10 cellular contexts compared by ENCODE assay signal in the genomic region with DNA sequence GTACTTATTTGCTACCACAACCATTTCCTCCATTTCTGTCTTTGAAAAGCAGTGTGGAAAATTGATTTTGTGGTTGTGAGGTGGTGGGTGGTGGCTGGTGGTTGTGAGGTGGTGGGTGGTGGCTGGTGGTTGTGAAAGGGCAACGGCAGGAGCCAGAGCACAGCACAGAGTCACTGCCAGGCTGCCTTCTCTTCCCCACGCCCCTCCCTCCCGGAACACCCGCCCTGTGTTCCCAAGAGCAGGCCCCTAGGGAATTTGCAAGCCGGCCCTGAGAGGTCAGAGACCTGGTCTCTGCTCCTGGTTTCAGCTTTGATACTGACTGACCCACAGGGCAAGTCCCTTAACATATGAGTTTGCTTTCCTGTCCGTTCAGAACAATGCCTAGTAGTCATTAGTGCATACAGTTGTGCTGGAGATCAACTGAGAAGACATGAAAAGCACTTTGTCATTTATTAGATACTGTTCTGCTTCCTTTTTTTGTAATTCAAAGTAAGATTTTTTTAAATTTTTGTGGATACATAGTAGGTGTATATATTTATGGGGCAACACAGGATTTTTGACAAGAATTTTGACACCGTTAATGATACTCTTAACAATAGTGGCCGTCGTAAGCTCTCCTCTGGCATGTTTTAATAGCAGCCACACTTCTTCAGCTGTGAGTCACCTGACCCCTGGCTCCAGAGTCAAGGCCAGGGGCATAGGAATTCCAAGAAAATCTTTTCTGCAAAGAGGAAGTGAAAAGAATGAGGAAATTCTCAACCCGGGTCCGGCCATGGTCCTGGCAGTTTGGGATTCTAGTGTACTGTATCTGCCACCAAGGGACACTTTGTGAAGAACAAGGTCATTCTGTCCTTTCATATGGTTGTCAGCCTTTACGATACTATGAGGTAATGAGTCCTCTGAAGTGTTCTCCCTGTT. TPM values are rescaled to one million over a fixed set of nuclear protein-coding genes. Genes with fewer than 3 reads are reported as not detected.
DNase-seq lines count a peak whose midpoint lies in the region; ATAC-seq and TF ChIP-seq lines count a peak whose summit lies in the region.
"Had no signal": no experiment of that assay in that cellular context is flagged by ENCODE, and none has a peak within 500 bp of the region (broad histone marks: within the 10 kb centered on the region; RNA-seq: fewer than 3 reads in every experiment).

No MANE protein-coding gene starts in this region.

- no peaks in the 10 kb centered on the region for H3F3A ChIP-seq in neural progenitor cell (ENCODE audit: low read depth)

- H3K9me3 ChIP-seq in CD8-positive, alpha-beta T cell (ENCODE audit: low read length): no peaks in the 10 kb centered on the region
- no peaks in the 10 kb centered on the region for H3K9me3 ChIP-seq in esophagus squamous epithelium
- no peaks in the 10 kb centered on the region for H3K9me3 ChIP-seq in neural progenitor cell (ENCODE audit: low read depth)
- H3K9me3 ChIP-seq: upper lobe of left lung had no signal

- peaks cover 36% of the 10 kb centered on the region for H3K36me3 ChIP-seq in CD8-positive, alpha-beta T cell (ENCODE audit: insufficient read depth, low read length)
- H3K36me3 ChIP-seq in esophagus squamous epithelium (peaks cover 0 to 95% (median 0%) of the 10 kb centered on the region in 3 donors), neural progenitor cell (peaks cover 19% of the 10 kb centered on the region)

- H3K79me2 ChIP-seq in neural progenitor cell (ENCODE audit: low read depth): no peaks in the 10 kb centered on the region

- peaks cover 89% of the 10 kb centered on the region for H3K36me3 Mint-ChIP-seq in CD8-positive, alpha-beta T cell
- peaks cover 29% of the 10 kb centered on the region for H3K36me3 Mint-ChIP-seq in neural progenitor cell

- H3K27ac Mint-ChIP-seq in CD8-positive, alpha-beta T cell: peak overlapping the region; percentile 74
- no peak overlapping the region for H3K27ac Mint-ChIP-seq in neural progenitor cell

- no peak for ATAC-seq in CD8-positive, alpha-beta T cell
- ATAC-seq in GM18868 (IDR thresholded peaks at IDR 0.05; ENCODE audit: unreplicated experiment) (no peak), HG02981 (IDR thresholded peaks at IDR 0.05; ENCODE audit: unreplicated experiment) (no peak), HG02571 (IDR thresholded peaks at IDR 0.05; ENCODE audit: unreplicated experiment) (no peak)

- no peaks in the 10 kb centered on the region for H4K20me1 ChIP-seq in neural progenitor cell (ENCODE audit: low read depth)

- H3K27ac ChIP-seq in CD8-positive, alpha-beta T cell (ENCODE audit: low read depth, low read length): no peak overlapping the region
- H3K27ac ChIP-seq in esophagus squamous epithelium (peak overlapping the region in 3 of 4 donors; percentile 15 to 57 (median 54)), neural progenitor cell (no peak overlapping the region)
- H3K27ac ChIP-seq: upper lobe of left lung had no signal

- intact Hi-C loops in CD8-positive, alpha-beta T cell (cut with DNase I, micrococcal nuclease): loop anchor here in 1 of 2 experiments (5.0 kb wide), 2 partner anchors 308 to 773 kb away; no protein-coding TSS in a partner anchor
- intact Hi-C loops in esophagus squamous epithelium (cut with DNase I): no loop called here

- no peak overlapping the region for H3K4me2 ChIP-seq in neural progenitor cell

- TF ChIP-seq POLR2A in NB4 (IDR thresholded peaks at IDR 0.05; ENCODE audit: extremely low read depth, insufficient read length) (no peak), esophagus squamous epithelium (IDR thresholded peaks at IDR 0.05) (no peak)

- H3K4me1 Mint-ChIP-seq in CD8-positive, alpha-beta T cell (ENCODE audit: low read depth): peaks cover 66% of the 10 kb centered on the region
- H3K4me1 Mint-ChIP-seq in neural progenitor cell: peaks cover 45% of the 10 kb centered on the region

- H3K9ac ChIP-seq in neural progenitor cell: no peak overlapping the region

- no peak for TF ChIP-seq CTCF in CD8-positive, alpha-beta T cell (IDR thresholded peaks at IDR 0.05)
- TF ChIP-seq CTCF in NB4 (IDR thresholded peaks at IDR 0.05; ENCODE audit: low read depth, low read length): no peak
- TF ChIP-seq CTCF in esophagus squamous epithelium (IDR thresholded peaks at IDR 0.05): no peak
- no peak for TF ChIP-seq CTCF in neural progenitor cell (IDR thresholded peaks at IDR 0.05)

- H3K4me3 Mint-ChIP-seq in CD8-positive, alpha-beta T cell: peak overlapping the region; percentile 2
- peak overlapping the region; percentile 52 for H3K4me3 Mint-ChIP-seq in neural progenitor cell

- DNase-seq in CD8-positive, alpha-beta T cell: no peak
- peak; percentile 73 for DNase-seq in NB4 (ENCODE audit: low read depth)
- DNase-seq in esophagus squamous epithelium (lab: John Stamatoyannopoulos, UW): no peak
- no peak for DNase-seq in neural progenitor cell (ENCODE audit: low spot score)
- no peak for DNase-seq in NCI-H524 treated with DMSO at 0.1 percent for 48 hours (lab: John Stamatoyannopoulos, UW)
- DNase-seq: NCI-H1694 treated with DMSO at 0.1 percent for 48 hours had no signal

- no peaks in the 10 kb centered on the region for H3K27me3 ChIP-seq in CD8-positive, alpha-beta T cell (ENCODE audit: insufficient read depth, low read length)
- no peaks in the 10 kb centered on the region for H3K27me3 ChIP-seq in esophagus squamous epithelium
- H3K27me3 ChIP-seq in neural progenitor cell: no peaks in the 10 kb centered on the region
- H3K27me3 ChIP-seq: upper lobe of left lung had no signal

- CTCF ChIA-PET in CD8-positive, alpha-beta T cell (lab: Charles Lee): interaction anchor here (0.9 to 8.1 kb wide), 5 partner anchors 13 to 353 kb away, joined by 3 to 86 read pairs (median 33); no protein-coding TSS in a partner anchor

- no peaks in the 10 kb centered on the region for H3K9me3 Mint-ChIP-seq in CD8-positive, alpha-beta T cell
- no peaks in the 10 kb centered on the region for H3K9me3 Mint-ChIP-seq in neural progenitor cell

- H3K4me1 ChIP-seq in CD8-positive, alpha-beta T cell (ENCODE audit: insufficient read depth, low read length): peaks cover 56% of the 10 kb centered on the region
- H3K4me1 ChIP-seq in esophagus squamous epithelium: peaks cover 0 to 18% (median 2%) of the 10 kb centered on the region in 3 donors
- H3K4me1 ChIP-seq in neural progenitor cell: peaks cover 5% of the 10 kb centered on the region

- 58 to 64% methylated on average over 10 to 12 of the region's 12 CpGs for WGBS in esophagus squamous epithelium, 2 donors

- H2AFZ ChIP-seq in neural progenitor cell (replicated peaks): no peak overlapping the region

- H3K27me3 Mint-ChIP-seq in CD8-positive, alpha-beta T cell (ENCODE audit: low read depth): no peaks in the 10 kb centered on the region
- H3K27me3 Mint-ChIP-seq in neural progenitor cell (ENCODE audit: insufficient read depth, low read depth): peaks cover 3% of the 10 kb centered on the region

- POLR2A ChIA-PET in CD8-positive, alpha-beta T cell (lab: Charles Lee): interaction anchor here (0.9 kb wide), 1 partner anchor 15 kb away, joined by 3 read pairs; no protein-coding TSS in a partner anchor

- no peak overlapping the region for H3K4me3 ChIP-seq in CD8-positive, alpha-beta T cell (ENCODE audit: low read depth, low read length)
- H3K4me3 ChIP-seq in NB4 (ENCODE audit: low read depth, low read length): no peak overlapping the region
- H3K4me3 ChIP-seq in esophagus squamous epithelium: no peak overlapping the region
- no peak overlapping the region for H3K4me3 ChIP-seq in neural progenitor cell
- H3K4me3 ChIP-seq: upper lobe of left lung had no signal

RNA-seq across cellular contexts. Expression of gene ITGA6, which starts 53.2 kb away (rescaled TPM):
- 10 to 100 TPM; 50.5 to 52.1 TPM for total RNA-seq in CD8-positive, alpha-beta T cell
- total RNA-seq in esophagus squamous epithelium: 100 to 1,000 TPM in 2 of 4 donors, 10 to 100 TPM in 2; 60.0 to 164 (median 105) TPM
- total RNA-seq in neural progenitor cell (ENCODE audit: low replicate concordance): 97.2 and 161 TPM in 2 replicates

Comparison
In these comparisons a context has a peak if more than half of its experiments do, and no peak if none do; other contexts are left out.
1. H3K27ac ChIP-seq: peak in esophagus squamous epithelium (3 of 4); none in CD8-positive, alpha-beta T cell (single experiment) and neural progenitor cell (single experiment).